Comparison of ENCODE assay signal across 23 cellular contexts in the genomic region with DNA sequence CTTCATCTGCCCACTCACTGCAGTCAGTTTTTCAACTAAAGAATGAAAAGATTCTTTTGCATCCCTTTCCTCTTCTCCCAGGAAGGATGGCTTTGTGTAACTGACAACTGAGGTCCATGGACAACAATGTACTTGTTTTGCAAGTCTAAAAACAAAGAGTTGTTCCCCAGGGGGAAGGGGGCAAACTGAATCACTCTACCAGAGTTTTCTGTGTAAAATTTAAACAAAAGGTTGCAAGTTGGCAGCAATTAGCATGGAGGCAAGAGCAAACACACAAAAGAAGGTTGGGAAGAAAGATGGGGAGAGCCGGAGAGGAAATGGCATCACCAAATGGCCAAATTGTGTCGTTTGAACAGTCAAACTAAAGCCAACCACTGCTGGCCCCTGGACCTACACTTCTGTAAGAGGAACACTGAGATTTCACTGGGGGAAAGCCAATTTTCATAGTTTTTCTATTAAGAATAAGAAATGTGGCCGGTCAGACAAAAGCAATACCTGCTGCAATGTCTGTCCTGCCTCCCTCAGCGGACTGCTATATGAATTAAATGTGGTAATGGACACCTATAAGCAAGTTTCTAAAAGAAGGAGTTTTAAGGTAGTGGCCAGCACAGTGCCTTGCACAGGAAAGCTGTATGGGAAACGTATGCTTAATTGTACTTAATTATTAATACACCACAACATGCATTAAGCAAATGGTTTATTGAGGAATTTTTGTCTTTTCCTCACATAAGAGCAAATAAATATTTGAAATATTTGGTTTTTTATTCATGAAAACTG. TPM values are rescaled to one million over a fixed set of nuclear protein-coding genes. Genes with fewer than 3 reads are reported as not detected.
A peak's percentile ranks its signal among the peaks of the same experiment; 100 is the strongest.
DNase-seq lines count a peak whose midpoint lies in the region; ATAC-seq, FAIRE-seq and TF ChIP-seq lines count a peak whose summit lies in the region.
"Had no signal": no experiment of that assay in that cellular context is flagged by ENCODE, and none has a peak within 500 bp of the region (broad histone marks: within the 10 kb centered on the region; RNA-seq: fewer than 3 reads in every experiment).

No MANE protein-coding gene starts in this region.

- H3K4me1 ChIP-seq in HUES48 (ENCODE audit: control insufficient read depth, insufficient read depth, low read length) (peaks cover 28% of the 10 kb centered on the region), iPS-20b (ENCODE audit: insufficient read depth, low read length) (peaks cover 25% of the 10 kb centered on the region; the same call in 1 of the 2 replicates), psoas muscle (peaks cover 21% of the 10 kb centered on the region), upper lobe of left lung (no peaks in the 10 kb centered on the region)
- H3K4me1 ChIP-seq: pancreas, right lobe of liver, tibial artery had no signal

- TF ChIP-seq CTCF in WERI-Rb-1 (IDR thresholded peaks at IDR 0.05; ENCODE audit: low read depth, low read length) (no peak), psoas muscle (IDR thresholded peaks at IDR 0.05) (no peak), upper lobe of left lung (IDR thresholded peaks at IDR 0.05) (no peak)

- no peaks in the 10 kb centered on the region for H3K9me3 ChIP-seq in HUES48 (ENCODE audit: control insufficient read depth, insufficient read depth, low read length)
- no peaks in the 10 kb centered on the region for H3K9me3 ChIP-seq in WERI-Rb-1 (ENCODE audit: severe bottlenecking)
- H3K9me3 ChIP-seq in iPS-20b (ENCODE audit: insufficient read depth, low read depth, low read length) = no peaks in the 10 kb centered on the region
- no peaks in the 10 kb centered on the region for H3K9me3 ChIP-seq in psoas muscle
- no peaks in the 10 kb centered on the region for H3K9me3 ChIP-seq in upper lobe of left lung
- H3K9me3 ChIP-seq: pancreas, right lobe of liver, tibial artery had no signal

- H3K27ac ChIP-seq in HUES48 (ENCODE audit: low read depth, low read length) = peak overlapping the region; percentile 96
- H3K27ac ChIP-seq in WERI-Rb-1 = peak overlapping the region; percentile 50
- peak overlapping the region; percentile 81 for H3K27ac ChIP-seq in iPS-20b (ENCODE audit: low read length)
- H3K27ac ChIP-seq in psoas muscle = peak overlapping the region; percentile 89
- no peak overlapping the region for H3K27ac ChIP-seq in upper lobe of left lung
- H3K27ac ChIP-seq: coronary artery, pancreas, right lobe of liver, tibial artery had no signal

- H3K27me3 ChIP-seq in HUES48 (ENCODE audit: control insufficient read depth, insufficient read depth, low read length) (no peaks in the 10 kb centered on the region), WERI-Rb-1 (ENCODE audit: insufficient read depth, low read depth, severe bottlenecking) (no peaks in the 10 kb centered on the region), iPS-20b (ENCODE audit: insufficient read depth, low read length) (no peaks in the 10 kb centered on the region), psoas muscle (ENCODE audit: insufficient read depth in 3 of 3, low read length in 2 of 3) (no peaks in the 10 kb centered on the region), upper lobe of left lung (no peaks in the 10 kb centered on the region)
- H3K27me3 ChIP-seq: pancreas, right lobe of liver, tibial artery had no signal

- peak overlapping the region; percentile 62; the same call in 1 of the 2 replicates for H3K9ac ChIP-seq in HUES48 (ENCODE audit: low read depth, low read length)
- peak overlapping the region; percentile 63; the same call in 1 of the 2 replicates for H3K9ac ChIP-seq in iPS-20b (ENCODE audit: low read depth, low read length)

- TF ChIP-seq POLR2A in upper lobe of left lung (IDR thresholded peaks at IDR 0.05) = no peak

- 34 to 57% (median 40%) methylated on average over 5 of the region's 5 CpGs for whole genome bisulfite sequencing in psoas muscle, 3 donors
- WGBS in upper lobe of left lung, 2 donors = 65 to 74% methylated on average over 5 of the region's 5 CpGs

- intact Hi-C loops in psoas muscle (cut with DNase I) = no loop called here

- no peak for DNase-seq in WERI-Rb-1
- no peak for DNase-seq in psoas muscle
- no peak for DNase-seq in upper lobe of left lung
- DNase-seq in RCC 7860 (ENCODE audit: low spot score) = no peak
- no peak for DNase-seq in NCI-H128 (lab: John Stamatoyannopoulos, UW; ENCODE audit: unreplicated experiment)
- DNase-seq: activated CD4-positive, alpha-beta T cell treated with anti-CD3 and anti-CD28 coated beads, Interleukin-2, amount 10 ng/mL, durations not matched to agents 24 days and 14 days; activated naive CD4-positive, alpha-beta T cell treated with anti-CD3 and anti-CD28 coated beads for 36 hours; activated T-cell treated with anti-CD3 and anti-CD28 coated beads, Interleukin-2, amount 50 U/mL, for 48 hours; amniotic stem cell; CD4-positive, CD25-positive, alpha-beta regulatory T cell; EL; mesenchymal stem cell; MM.1S; pancreas; right lobe of liver; stimulated activated naive CD8-positive, alpha-beta T cell treated with anti-CD3 and anti-CD28 coated beads, Interleukin-15, amount 100 ng/mL, for 72 hours; T-helper 2 cell; tibial artery had no signal

- H3K4me3 ChIP-seq in HUES48 (ENCODE audit: low read depth, low read length) (peak overlapping the region; percentile 22; the same call in 1 of the 2 replicates), WERI-Rb-1 (ENCODE audit: low read depth, low read length) (no peak overlapping the region), iPS-20b (ENCODE audit: low read length) (peak overlapping the region; percentile 36; the same call in 1 of the 2 replicates), psoas muscle (no peak overlapping the region), upper lobe of left lung (no peak overlapping the region)
- H3K4me3 ChIP-seq: coronary artery, pancreas, right lobe of liver, tibial artery had no signal

- ATAC-seq in psoas muscle = peak; percentile 32 to 57 (median 48)
- no peak for ATAC-seq in upper lobe of left lung (ENCODE audit: low FRiP score in 2 of 2)
- ATAC-seq: pancreas; right lobe of liver; SK-N-SH treated with all-trans-retinoic acid at 6 μM for 48 hours; stimulated activated naive CD8-positive, alpha-beta T cell treated with anti-CD3 and anti-CD28 coated beads, Interleukin-15, amount 100 ng/mL, for 72 hours had no signal

- TF ChIP-seq EP300 in upper lobe of left lung (IDR thresholded peaks at IDR 0.05) = no peak

- FAIRE-seq in RCC 7860 (lab: Jason Lieb, UNC) = no peak
- FAIRE-seq: endometrium, pancreas had no signal

- H3K36me3 ChIP-seq in HUES48 (ENCODE audit: control insufficient read depth, insufficient read depth, low read length) = no peaks in the 10 kb centered on the region
- H3K36me3 ChIP-seq in WERI-Rb-1 = no peaks in the 10 kb centered on the region
- H3K36me3 ChIP-seq in iPS-20b (ENCODE audit: insufficient read depth, low read depth, low read length) = no peaks in the 10 kb centered on the region
- no peaks in the 10 kb centered on the region for H3K36me3 ChIP-seq in psoas muscle (ENCODE audit: insufficient read depth in 1 of 2, low read depth in 1 of 2)
- H3K36me3 ChIP-seq in upper lobe of left lung = no peaks in the 10 kb centered on the region
- H3K36me3 ChIP-seq: pancreas, right lobe of liver, tibial artery had no signal

RNA-seq across cellular contexts. Expression of gene SACS, which starts 16.1 kb away (rescaled TPM):
- total RNA-seq in psoas muscle (10 to 100 TPM; 17.3 to 56.1 (median 43.5) TPM), upper lobe of left lung (10 to 100 TPM in 3 of 6 donors, 1 to 10 TPM in 3; 2.4 to 25.1 (median 9.7) TPM)
- polyA plus RNA-seq in psoas muscle = 10 to 100 TPM in 2 of 3 donors, 1 to 10 TPM in 1; 6.3 to 13.1 (median 11.2) TPM

Comparison
In these comparisons a context has a peak if more than half of its experiments do, and no peak if none do; other contexts are left out.
1. H3K27ac ChIP-seq: peak in HUES48 (single experiment), WERI-Rb-1 (single experiment), iPS-20b (single experiment) and psoas muscle (single experiment); none in upper lobe of left lung (0 of 4).
2. H3K4me3 ChIP-seq: peak in HUES48 (single experiment) and iPS-20b (single experiment); none in WERI-Rb-1 (single experiment), psoas muscle (single experiment) and upper lobe of left lung (0 of 4).
3. ATAC-seq: peak in psoas muscle (4 of 4); none in upper lobe of left lung (0 of 2).